In genomic region chr3:136250226-136250861, GRCh38 we compare ENCODE assay signal across 1 cellular context.
A peak's percentile ranks its signal among the peaks of the same experiment; 100 is the strongest.
TF ChIP-seq lines count a peak whose summit lies in the region.

Gene PCCB (plus strand): TSS chr3:136250340. CDS start chr3:136250376, 36 bp downstream.

TF ChIP-seq in K562, 482 proteins besides CTCF, POLR2A, EP300 and RAD21 (continued from another document and continues in another):
- no peak for TF ChIP-seq MGA (IDR thresholded peaks at IDR 0.05)
- TF ChIP-seq STAT6 (CRISPR knock-in tag; IDR thresholded peaks at IDR 0.05) = peak; percentile 63; the same call in 1 of the 2 replicates
- TF ChIP-seq ZBTB40 (IDR thresholded peaks at IDR 0.05) = no peak
- no peak for TF ChIP-seq ZBTB40 (CRISPR knock-in tag; IDR thresholded peaks at IDR 0.05)
- TF ChIP-seq SMC3 (conservative IDR thresholded peaks at IDR 0.05; ENCODE audit: insufficient read depth, low read depth, low read length) = 0 out of 2 replicates have a peak, but pooled peaks have one; percentile 14
- no peak for TF ChIP-seq BRCA1 (IDR thresholded peaks at IDR 0.05)
- no peak for TF ChIP-seq BRCA1 (CRISPR knock-in tag; IDR thresholded peaks at IDR 0.05)
- peak; percentile 95 for TF ChIP-seq C11orf30 (IDR thresholded peaks at IDR 0.05; ENCODE audit: low read depth)
- TF ChIP-seq, protein P1, sequence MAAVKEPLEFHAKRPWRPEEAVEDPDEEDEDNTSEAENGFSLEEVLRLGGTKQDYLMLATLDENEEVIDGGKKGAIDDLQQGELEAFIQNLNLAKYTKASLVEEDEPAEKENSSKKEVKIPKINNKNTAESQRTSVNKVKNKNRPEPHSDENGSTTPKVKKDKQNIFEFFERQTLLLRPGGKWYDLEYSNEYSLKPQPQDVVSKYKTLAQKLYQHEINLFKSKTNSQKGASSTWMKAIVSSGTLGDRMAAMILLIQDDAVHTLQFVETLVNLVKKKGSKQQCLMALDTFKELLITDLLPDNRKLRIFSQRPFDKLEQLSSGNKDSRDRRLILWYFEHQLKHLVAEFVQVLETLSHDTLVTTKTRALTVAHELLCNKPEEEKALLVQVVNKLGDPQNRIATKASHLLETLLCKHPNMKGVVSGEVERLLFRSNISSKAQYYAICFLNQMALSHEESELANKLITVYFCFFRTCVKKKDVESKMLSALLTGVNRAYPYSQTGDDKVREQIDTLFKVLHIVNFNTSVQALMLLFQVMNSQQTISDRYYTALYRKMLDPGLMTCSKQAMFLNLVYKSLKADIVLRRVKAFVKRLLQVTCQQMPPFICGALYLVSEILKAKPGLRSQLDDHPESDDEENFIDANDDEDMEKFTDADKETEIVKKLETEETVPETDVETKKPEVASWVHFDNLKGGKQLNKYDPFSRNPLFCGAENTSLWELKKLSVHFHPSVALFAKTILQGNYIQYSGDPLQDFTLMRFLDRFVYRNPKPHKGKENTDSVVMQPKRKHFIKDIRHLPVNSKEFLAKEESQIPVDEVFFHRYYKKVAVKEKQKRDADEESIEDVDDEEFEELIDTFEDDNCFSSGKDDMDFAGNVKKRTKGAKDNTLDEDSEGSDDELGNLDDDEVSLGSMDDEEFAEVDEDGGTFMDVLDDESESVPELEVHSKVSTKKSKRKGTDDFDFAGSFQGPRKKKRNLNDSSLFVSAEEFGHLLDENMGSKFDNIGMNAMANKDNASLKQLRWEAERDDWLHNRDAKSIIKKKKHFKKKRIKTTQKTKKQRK (IDR thresholded peaks at IDR 0.05; ENCODE audit: borderline replicate concordance, low read depth, low read length) = no peak
- TF ChIP-seq HINFP (tag; conservative IDR thresholded peaks at IDR 0.05; ENCODE audit: low read depth) = no peak
- TF ChIP-seq ZNF398 (CRISPR knock-in tag; IDR thresholded peaks at IDR 0.05) = no peak
- no peak for TF ChIP-seq HNRNPK (IDR thresholded peaks at IDR 0.05; ENCODE audit: low read depth, low read length, poor library complexity, severe bottlenecking)
